In genomic region chr13:25973576-25973975, GRCh38 we compare ENCODE assay signal across 19 cellular contexts.
DNase-seq lines count a peak whose midpoint lies in the region; ATAC-seq and TF ChIP-seq lines count a peak whose summit lies in the region.
"Had no signal": no experiment of that assay in that cellular context is flagged by ENCODE, and none has a peak within 500 bp of the region (broad histone marks: within the 10 kb centered on the region; RNA-seq: fewer than 3 reads in every experiment).

No MANE protein-coding gene starts in this region.

- peak overlapping the region; percentile 59 for H3K4me3 ChIP-seq in CD4-positive, CD25-positive, alpha-beta regulatory T cell (ENCODE audit: low read depth, low read length)
- no peak overlapping the region for H3K4me3 ChIP-seq in CD8-positive, alpha-beta T cell (ENCODE audit: low read depth, low read length)
- H3K4me3 ChIP-seq in stomach, result no peak overlapping the region
- H3K4me3 ChIP-seq: BLaER1 treated with 17β-estradiol and CSF1 and Interleukin-3, amounts not matched to agents 10 nM and 100 nM; colonic mucosa; tibial artery had no signal

- H3K9me3 ChIP-seq in CD4-positive, CD25-positive, alpha-beta regulatory T cell (ENCODE audit: control insufficient read depth in 2 of 2, low read length in 2 of 2), result no peaks in the 10 kb centered on the region
- no peaks in the 10 kb centered on the region for H3K9me3 ChIP-seq in CD8-positive, alpha-beta T cell (ENCODE audit: low read length)
- no peaks in the 10 kb centered on the region for H3K9me3 ChIP-seq in stomach
- H3K9me3 ChIP-seq: colonic mucosa, neutrophil, tibial artery had no signal

- peak overlapping the region; percentile 81 to 95 (median 81) for H3K27ac Mint-ChIP-seq in CD4-positive, CD25-positive, alpha-beta regulatory T cell
- H3K27ac Mint-ChIP-seq in CD8-positive, alpha-beta T cell, result peak overlapping the region; percentile 82
- H3K27ac Mint-ChIP-seq in activated CD4-positive, alpha-beta memory T cell treated with anti-CD3 and anti-CD28 coated beads for 36 hours, result peak overlapping the region; percentile 46
- peak overlapping the region; percentile 70 to 91 for H3K27ac Mint-ChIP-seq in effector memory CD8-positive, alpha-beta T cell

- H3K27ac ChIP-seq in CD4-positive, CD25-positive, alpha-beta regulatory T cell (ENCODE audit: insufficient read depth, low read length, poor library complexity, severe bottlenecking), result peak overlapping the region; percentile 26
- no peak overlapping the region for H3K27ac ChIP-seq in CD8-positive, alpha-beta T cell (ENCODE audit: low read depth, low read length)
- no peak overlapping the region for H3K27ac ChIP-seq in stomach
- H3K27ac ChIP-seq: BLaER1 treated with 17β-estradiol and CSF1 and Interleukin-3, amounts not matched to agents 10 nM and 100 nM; colonic mucosa; neutrophil; tibial artery; VCaP had no signal

- POLR2A ChIA-PET in CD8-positive, alpha-beta T cell (lab: Charles Lee), result interaction anchor here (0.9 kb wide), 1 partner anchor 100 kb away, joined by 3 read pairs; no protein-coding TSS in a partner anchor
- POLR2A ChIA-PET in activated CD4-positive, alpha-beta memory T cell treated with anti-CD3 and anti-CD28 coated beads for 36 hours (lab: Charles Lee), result no interaction called here

- TF ChIP-seq CTCF in CD8-positive, alpha-beta T cell (IDR thresholded peaks at IDR 0.05), result no peak
- no peak for TF ChIP-seq CTCF in stomach (IDR thresholded peaks at IDR 0.05)

- H3K27me3 ChIP-seq in CD4-positive, CD25-positive, alpha-beta regulatory T cell (ENCODE audit: control insufficient read depth, insufficient read depth, low read length), result no peaks in the 10 kb centered on the region
- H3K27me3 ChIP-seq in CD8-positive, alpha-beta T cell (ENCODE audit: insufficient read depth, low read length), result no peaks in the 10 kb centered on the region
- H3K27me3 ChIP-seq in stomach, result peaks cover 0 to 7% (median 0%) of the 10 kb centered on the region in 3 donors
- H3K27me3 ChIP-seq: BLaER1 treated with 17β-estradiol and CSF1 and Interleukin-3, amounts not matched to agents 10 nM and 100 nM; colonic mucosa had no signal

- H3K36me3 Mint-ChIP-seq in CD4-positive, CD25-positive, alpha-beta regulatory T cell, result no peaks in the 10 kb centered on the region
- H3K36me3 Mint-ChIP-seq in CD8-positive, alpha-beta T cell, result no peaks in the 10 kb centered on the region
- no peaks in the 10 kb centered on the region for H3K36me3 Mint-ChIP-seq in activated CD4-positive, alpha-beta memory T cell treated with anti-CD3 and anti-CD28 coated beads for 36 hours
- H3K36me3 Mint-ChIP-seq in effector memory CD8-positive, alpha-beta T cell (ENCODE audit: insufficient read depth), result no peaks in the 10 kb centered on the region

- H3K4me3 Mint-ChIP-seq in CD4-positive, CD25-positive, alpha-beta regulatory T cell, result peak overlapping the region; percentile 45 to 84 (median 65)
- H3K4me3 Mint-ChIP-seq in CD8-positive, alpha-beta T cell, result peak overlapping the region; percentile 66
- no peak overlapping the region for H3K4me3 Mint-ChIP-seq in activated CD4-positive, alpha-beta memory T cell treated with anti-CD3 and anti-CD28 coated beads for 36 hours
- H3K4me3 Mint-ChIP-seq in effector memory CD8-positive, alpha-beta T cell, result peak overlapping the region; percentile 25 to 34

- H3K27me3 Mint-ChIP-seq in CD4-positive, CD25-positive, alpha-beta regulatory T cell, result no peaks in the 10 kb centered on the region
- H3K27me3 Mint-ChIP-seq in CD8-positive, alpha-beta T cell (ENCODE audit: low read depth), result no peaks in the 10 kb centered on the region
- no peaks in the 10 kb centered on the region for H3K27me3 Mint-ChIP-seq in activated CD4-positive, alpha-beta memory T cell treated with anti-CD3 and anti-CD28 coated beads for 36 hours
- H3K27me3 Mint-ChIP-seq in effector memory CD8-positive, alpha-beta T cell, result peaks cover 5 to 28% of the 10 kb centered on the region in 2 donors

- peak in 1 of 2 donors; percentile 42 for ATAC-seq in CD4-positive, CD25-positive, alpha-beta regulatory T cell (ENCODE audit: low read depth in 2 of 2)
- ATAC-seq in CD8-positive, alpha-beta T cell, result peak; percentile 43
- ATAC-seq in effector memory CD8-positive, alpha-beta T cell (replicated peaks), result no peak
- no peak for ATAC-seq in sciatic nerve
- ATAC-seq in HG02571 (IDR thresholded peaks at IDR 0.05; ENCODE audit: unreplicated experiment), result no peak
- ATAC-seq in GM19463 (IDR thresholded peaks at IDR 0.05; ENCODE audit: unreplicated experiment), result no peak

- DNase-seq in CD4-positive, CD25-positive, alpha-beta regulatory T cell, result peak in 2 of 3 donors; percentile 42 to 48
- peak in 3 of 7 experiments; percentile 26 to 63 (median 37) for DNase-seq in CD8-positive, alpha-beta T cell
- peak; percentile 52 for DNase-seq in activated CD4-positive, alpha-beta memory T cell treated with anti-CD3 and anti-CD28 coated beads for 36 hours
- no peak for DNase-seq in effector memory CD8-positive, alpha-beta T cell
- DNase-seq in sciatic nerve (ENCODE audit: low spot score) (no peak), stomach (no peak)
- DNase-seq: activated CD8-positive, alpha-beta memory T cell treated with anti-CD3 and anti-CD28 coated beads, Interleukin-2, amount 50 U/mL, for 48 hours; colonic mucosa; DMS79 treated with DMSO at 0.1 percent for 48 hours; head of caudate nucleus; KBM-7; NCI-H1105; stimulated activated CD4-positive, alpha-beta T cell treated with anti-CD3 and anti-CD28 coated beads, Interleukin-2, amount 100 ng/mL, for 24 hours; tibial artery had no signal

- H3K4me1 ChIP-seq in CD4-positive, CD25-positive, alpha-beta regulatory T cell (ENCODE audit: control insufficient read depth, insufficient read depth, low read length, poor library complexity, severe bottlenecking), result peaks cover 31% of the 10 kb centered on the region
- H3K4me1 ChIP-seq in CD8-positive, alpha-beta T cell (ENCODE audit: insufficient read depth, low read length), result peaks cover 52% of the 10 kb centered on the region
- peaks cover 0 to 14% (median 7%) of the 10 kb centered on the region in 4 donors for H3K4me1 ChIP-seq in stomach
- H3K4me1 ChIP-seq: colonic mucosa, tibial artery had no signal

- WGBS in stomach, 5 donors, result 71 to 82% (median 77%) methylated on average over 7 of the region's 7 CpGs

- peaks cover 16 to 61% (median 30%) of the 10 kb centered on the region in 4 donors for H3K4me1 Mint-ChIP-seq in CD4-positive, CD25-positive, alpha-beta regulatory T cell
- peaks cover 64% of the 10 kb centered on the region for H3K4me1 Mint-ChIP-seq in CD8-positive, alpha-beta T cell (ENCODE audit: low read depth)
- H3K4me1 Mint-ChIP-seq in activated CD4-positive, alpha-beta memory T cell treated with anti-CD3 and anti-CD28 coated beads for 36 hours (ENCODE audit: low read depth), result peaks cover 54% of the 10 kb centered on the region
- peaks cover 28 to 37% of the 10 kb centered on the region in 2 donors for H3K4me1 Mint-ChIP-seq in effector memory CD8-positive, alpha-beta T cell (ENCODE audit: low read depth in 2 of 2)

- no peaks in the 10 kb centered on the region for H3K36me3 ChIP-seq in CD4-positive, CD25-positive, alpha-beta regulatory T cell (ENCODE audit: control insufficient read depth, insufficient read depth, low read length)
- H3K36me3 ChIP-seq in CD8-positive, alpha-beta T cell (ENCODE audit: insufficient read depth, low read length), result no peaks in the 10 kb centered on the region
- H3K36me3 ChIP-seq in stomach, result no peaks in the 10 kb centered on the region
- H3K36me3 ChIP-seq: BLaER1 treated with 17β-estradiol and CSF1 and Interleukin-3, amounts not matched to agents 10 nM and 100 nM; colonic mucosa; neutrophil; tibial artery had no signal

- no peak for TF ChIP-seq POLR2A in stomach (IDR thresholded peaks at IDR 0.05)

- CTCF ChIA-PET in CD8-positive, alpha-beta T cell (lab: Charles Lee), result interaction anchor here (0.8 to 1.0 kb wide), 2 partner anchors 10 to 90 kb away, joined by 3 read pairs; no protein-coding TSS in a partner anchor
- CTCF ChIA-PET in activated CD4-positive, alpha-beta memory T cell treated with anti-CD3 and anti-CD28 coated beads for 36 hours (lab: Charles Lee), result interaction anchor here (0.7 kb wide), 1 partner anchor 145 kb away, joined by 3 read pairs; no protein-coding TSS in a partner anchor

- H3K9me3 Mint-ChIP-seq in CD4-positive, CD25-positive, alpha-beta regulatory T cell, result peaks cover 0 to 2% (median 0%) of the 10 kb centered on the region in 7 donors
- no peaks in the 10 kb centered on the region for H3K9me3 Mint-ChIP-seq in CD8-positive, alpha-beta T cell
- no peaks in the 10 kb centered on the region for H3K9me3 Mint-ChIP-seq in activated CD4-positive, alpha-beta memory T cell treated with anti-CD3 and anti-CD28 coated beads for 36 hours
- no peaks in the 10 kb centered on the region for H3K9me3 Mint-ChIP-seq in effector memory CD8-positive, alpha-beta T cell

- intact Hi-C loops in CD8-positive, alpha-beta T cell (cut with DNase I, micrococcal nuclease), result loop anchor here (5.0 kb wide), 5 partner anchors 39 to 126 kb away; no protein-coding TSS in a partner anchor
- intact Hi-C loops in activated CD4-positive, alpha-beta memory T cell treated with anti-CD3 and anti-CD28 coated beads for 36 hours (cut with micrococcal nuclease), result loop anchor here (5.0 to 10.0 kb wide), 2 partner anchors 79 to 129 kb away; partner anchors contain the start of gene SHISA2
- intact Hi-C loops in sciatic nerve (cut with DNase I) (no loop called here), stomach (cut with DNase I; ENCODE audit: low total_unique reads) (no loop called here)

- TF ChIP-seq EP300 in stomach (IDR thresholded peaks at IDR 0.05), result no peak

Comparison
In these comparisons a context has a peak if more than half of its experiments do, and no peak if none do; other contexts are left out.
1. DNase-seq: peak in CD4-positive, CD25-positive, alpha-beta regulatory T cell (2 of 3) and activated CD4-positive, alpha-beta memory T cell treated with anti-CD3 and anti-CD28 coated beads for 36 hours (single experiment); none in effector memory CD8-positive, alpha-beta T cell (0 of 3), sciatic nerve (single experiment) and stomach (single experiment).
2. intact Hi-C loops: an anchor here in CD8-positive, alpha-beta T cell (5.0 kb wide) and activated CD4-positive, alpha-beta memory T cell treated with anti-CD3 and anti-CD28 coated beads for 36 hours (5.0 to 10.0 kb wide); none called in sciatic nerve and stomach.
3. Peak in every context shown above with its lines, with median percentiles within 50 percentile points of each other: H3K27ac Mint-ChIP-seq.